In genomic region chr9:132575005-132575609, GRCh38 we compare ENCODE assay signal across 1 cellular context.
TF ChIP-seq lines count a peak whose summit lies in the region.

No MANE protein-coding gene starts in this region.

TF ChIP-seq in SK-N-SH, 30 proteins besides CTCF, POLR2A, EP300 and RAD21 (continued from another document):
- TF ChIP-seq PBX3 (IDR thresholded peaks at IDR 0.05), result no peak
- TF ChIP-seq GABPA (IDR thresholded peaks at IDR 0.05; ENCODE audit: low read depth), result no peak
- no peak for TF ChIP-seq MXI1 (IDR thresholded peaks at IDR 0.05; ENCODE audit: low read depth, low read length)
- peak; percentile 98 for TF ChIP-seq SMC3 (IDR thresholded peaks at IDR 0.05; ENCODE audit: low read depth, low read length)
- no peak for TF ChIP-seq IRF3 (IDR thresholded peaks at IDR 0.05; ENCODE audit: low read depth, low read length)
- TF ChIP-seq SIN3A (IDR thresholded peaks at IDR 0.05; ENCODE audit: borderline replicate concordance, low read depth, low read length), result no peak
- TF ChIP-seq ELF1 (IDR thresholded peaks at IDR 0.05), result peak; percentile 31; the same call in 1 of the 2 replicates
- TF ChIP-seq RFX5 (IDR thresholded peaks at IDR 0.05; ENCODE audit: low read length), result no peak
